Comparison of ENCODE assay signal across 7 cellular contexts in genomic region chr18:14868825-14869224, GRCh38.
DNase-seq lines count a peak whose midpoint lies in the region; ATAC-seq and TF ChIP-seq lines count a peak whose summit lies in the region.
"Not testable (repeated sequence)": the region's sequence is repeated elsewhere in the genome, so short reads cannot be mapped to it uniquely, and the experiment has no call there.

No MANE protein-coding gene starts in this region.

- not testable (repeated sequence) for H3K27ac Mint-ChIP-seq in glutamatergic neuron (ENCODE audit: unreplicated experiment)

- H3F3A ChIP-seq in SK-N-SH (replicated peaks; ENCODE audit: insufficient read depth), result not testable (repeated sequence)

- not testable (repeated sequence) for H3K9me3 ChIP-seq in DND-41 (ENCODE audit: insufficient read depth, low read length, severe bottlenecking); OCI-LY7 (ENCODE audit: low read length); SK-N-SH

- CTCF ChIA-PET in OCI-LY7 (lab: Charles Lee; ENCODE audit: unreplicated experiment); SK-N-SH (lab: Yijun Ruan, JAX): not testable (repeated sequence)

- H3K36me3 Mint-ChIP-seq in glutamatergic neuron (ENCODE audit: unreplicated experiment), result not testable (repeated sequence)

- TF ChIP-seq CTCF in DND-41 (IDR thresholded peaks at IDR 0.05; ENCODE audit: borderline replicate concordance, extremely low read depth, low read length, poor library complexity, severe bottlenecking) (peak; percentile 33), LNCaP clone FGC (IDR thresholded peaks at IDR 0.05; ENCODE audit: control insufficient read depth, extremely low read depth, insufficient read depth) (peak; percentile 32), OCI-LY7 (conservative IDR thresholded peaks at IDR 0.05; ENCODE audit: low read length) (0 out of 2 replicates have a peak, but pooled peaks have one; percentile 16), SK-N-SH (IDR thresholded peaks at IDR 0.05) (peak; percentile 19; the same call in 1 of the 2 replicates), glutamatergic neuron (IDR thresholded peaks at IDR 0.05; ENCODE audit: partially characterized antibody, unreplicated experiment) (peak; percentile 43)
- TF ChIP-seq CTCF in choroid plexus epithelial cell (conservative IDR thresholded peaks at IDR 0.05; ENCODE audit: low read depth, low read length), result not testable (repeated sequence)

- 0% methylated on average over 1 of the region's 4 CpGs for WGBS in SK-N-SH (ENCODE audit: low lambda C conversion rate)

- not testable (repeated sequence) for H3K36me3 ChIP-seq in DND-41 (ENCODE audit: insufficient read depth, low read length); OCI-LY7 (ENCODE audit: insufficient read depth, low read length); SK-N-SH (replicated peaks in 1 of 2; ENCODE audit: control insufficient read depth in 1 of 2, insufficient read depth in 2 of 2, low read length in 1 of 2)

- intact Hi-C loops in OCI-LY7 (cut with micrococcal nuclease; ENCODE audit: unreplicated experiment), result not testable (repeated sequence)

- not testable (repeated sequence) for TF ChIP-seq RAD21 in SK-N-SH (IDR thresholded peaks at IDR 0.05; ENCODE audit: low read length)

- H2AFZ ChIP-seq in DND-41 (ENCODE audit: low read depth, low read length), result 0 out of 2 replicates have a peak overlapping the region, but pooled peaks have one; percentile 9
- not testable (repeated sequence) for H2AFZ ChIP-seq in OCI-LY7 (ENCODE audit: low read length); SK-N-SH (ENCODE audit: low read depth)

- TF ChIP-seq EP300 in SK-N-SH (IDR thresholded peaks at IDR 0.05; ENCODE audit: borderline replicate concordance in 1 of 2, low read depth in 1 of 2, low read length in 1 of 2), result not testable (repeated sequence)

- not testable (repeated sequence) for DNase-seq in DND-41; LNCaP clone FGC (ENCODE audit: low read depth); OCI-LY7 (ENCODE audit: low spot score); SK-N-SH; glutamatergic neuron
- DNase-seq in choroid plexus epithelial cell (ENCODE audit: low read depth) (peak; percentile 2), stromal cell of bone marrow (ENCODE audit: low read depth) (peak; percentile 16)

- H3K4me1 Mint-ChIP-seq in glutamatergic neuron (ENCODE audit: low read depth, unreplicated experiment), result not testable (repeated sequence)

- H3K9ac ChIP-seq in DND-41 (ENCODE audit: low read depth, low read length); SK-N-SH: not testable (repeated sequence)

- ATAC-seq in DND-41 (ENCODE audit: insufficient read depth, low read depth), result not testable (repeated sequence)

- H3K4me3 ChIP-seq in DND-41 (ENCODE audit: low read depth in 1 of 2, low read length in 2 of 2); LNCaP clone FGC (ENCODE audit: low read depth, low read length); OCI-LY7 (ENCODE audit: low read depth, low read length, poor library complexity, severe bottlenecking); SK-N-SH (ENCODE audit: low read depth in 2 of 2, low read length in 1 of 2); choroid plexus epithelial cell (ENCODE audit: low read depth, low read length): not testable (repeated sequence)

- not testable (repeated sequence) for H3K79me2 ChIP-seq in DND-41 (ENCODE audit: insufficient read depth, low read length); OCI-LY7 (ENCODE audit: insufficient read depth, low read depth, low read length); SK-N-SH (ENCODE audit: insufficient read depth)

- H3K27ac ChIP-seq in DND-41 (ENCODE audit: low read length); OCI-LY7 (ENCODE audit: low read depth, low read length, poor library complexity, severe bottlenecking); SK-N-SH (ENCODE audit: low read depth in 2 of 2, low read length in 1 of 2): not testable (repeated sequence)

- not testable (repeated sequence) for H3K9me2 ChIP-seq in OCI-LY7 (ENCODE audit: insufficient read depth, low read length); SK-N-SH

- not testable (repeated sequence) for H3K4me3 Mint-ChIP-seq in glutamatergic neuron (ENCODE audit: unreplicated experiment)

- not testable (repeated sequence) for H3K27me3 ChIP-seq in DND-41 (ENCODE audit: insufficient read depth, low read length, poor library complexity); SK-N-SH (ENCODE audit: insufficient read depth)

- H3K27me3 Mint-ChIP-seq in glutamatergic neuron (ENCODE audit: unreplicated experiment), result not testable (repeated sequence)

- BruUV-seq in OCI-LY7 (replicated peaks; lab: Mats Ljungman, UMichigan), result not testable (repeated sequence)

- H3K4me1 ChIP-seq in DND-41 (ENCODE audit: insufficient read depth, low read length); OCI-LY7 (ENCODE audit: insufficient read depth, low read length, poor library complexity, severe bottlenecking); SK-N-SH (ENCODE audit: control insufficient read depth in 1 of 2, insufficient read depth in 2 of 2, low read depth in 1 of 2, low read length in 1 of 2): not testable (repeated sequence)

- H3K4me2 ChIP-seq in DND-41 (ENCODE audit: insufficient read depth, low read length); OCI-LY7 (ENCODE audit: low read length); SK-N-SH: not testable (repeated sequence)

- POLR2A ChIA-PET in OCI-LY7 (lab: Charles Lee); SK-N-SH (lab: Yijun Ruan, JAX): not testable (repeated sequence)

- not testable (repeated sequence) for H4K20me1 ChIP-seq in DND-41 (ENCODE audit: insufficient read depth, low read length); OCI-LY7 (ENCODE audit: insufficient read depth, low read length); SK-N-SH (ENCODE audit: insufficient read depth)

- H3K9me3 Mint-ChIP-seq in glutamatergic neuron (ENCODE audit: unreplicated experiment), result not testable (repeated sequence)
